11 cellular contexts compared by ENCODE assay signal in the genomic region with DNA sequence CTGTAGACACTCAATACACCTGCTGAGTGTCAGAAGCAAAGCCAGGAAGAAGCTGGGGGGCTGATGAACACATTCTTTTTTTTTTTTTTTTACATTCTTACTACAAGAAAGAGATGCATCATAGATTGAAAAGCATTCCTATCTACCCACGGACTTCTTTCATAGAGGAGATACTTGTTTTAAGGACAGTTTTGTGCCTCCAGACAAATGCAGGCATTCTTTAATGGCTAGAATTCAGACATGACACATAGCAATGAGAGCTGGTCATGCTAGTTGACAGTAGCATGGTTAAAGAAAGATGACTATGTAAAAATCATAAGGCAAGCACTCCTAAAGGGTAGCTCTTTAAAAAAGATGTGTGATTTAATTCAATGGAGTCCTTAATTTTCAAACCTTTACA.
"Had no signal": no experiment of that assay in that cellular context is flagged by ENCODE, and none has a peak within 500 bp of the region (broad histone marks: within the 10 kb centered on the region; RNA-seq: fewer than 3 reads in every experiment).

No MANE protein-coding gene starts in this region.

- H3K9me3 Mint-ChIP-seq: activated naive CD4-positive, alpha-beta T cell treated with anti-CD3 and anti-CD28 coated beads, Interleukin-2, amount 50 U/mL, for 24 hours; neural crest cell; T-helper 1 cell treated with Interleukin-12 subunit alpha and Interleukin-12 subunit beta and Interleukin-4 antibody, amounts not matched to agents 30 μg/mL and 1 μg/mL, for 36 hours had no signal

- H3K27me3 ChIP-seq: heart left ventricle, pancreas, stomach had no signal

- H3K27ac ChIP-seq: heart left ventricle, pancreas, stomach, thoracic aorta had no signal

- ATAC-seq: heart left ventricle, pancreas had no signal

- H3K4me3 Mint-ChIP-seq: activated naive CD4-positive, alpha-beta T cell treated with anti-CD3 and anti-CD28 coated beads, Interleukin-2, amount 50 U/mL, for 24 hours; neural crest cell; T-helper 1 cell treated with Interleukin-12 subunit alpha and Interleukin-12 subunit beta and Interleukin-4 antibody, amounts not matched to agents 30 μg/mL and 1 μg/mL, for 36 hours had no signal

- DNase-seq: activated CD4-positive, alpha-beta T cell treated with anti-CD3 and anti-CD28 coated beads, Interleukin-2, amount 50 U/mL, for 1 hour; activated effector memory CD4-positive, alpha-beta T cell treated with Interleukin-2 at 50 U/mL for 16 hours; amygdala; heart left ventricle; pancreas; stimulated activated CD4-positive, alpha-beta T cell treated with anti-CD3 and anti-CD28 coated beads, Interleukin-4, amount 100 ng/mL, for 4 hours; stomach had no signal

- H3K4me1 ChIP-seq: pancreas had no signal

- H3K27ac Mint-ChIP-seq: activated naive CD4-positive, alpha-beta T cell treated with anti-CD3 and anti-CD28 coated beads, Interleukin-2, amount 50 U/mL, for 24 hours; T-helper 1 cell treated with Interleukin-12 subunit alpha and Interleukin-12 subunit beta and Interleukin-4 antibody, amounts not matched to agents 30 μg/mL and 1 μg/mL, for 36 hours had no signal
